Comparison of ENCODE assay signal across 8 cellular contexts in the genomic region with DNA sequence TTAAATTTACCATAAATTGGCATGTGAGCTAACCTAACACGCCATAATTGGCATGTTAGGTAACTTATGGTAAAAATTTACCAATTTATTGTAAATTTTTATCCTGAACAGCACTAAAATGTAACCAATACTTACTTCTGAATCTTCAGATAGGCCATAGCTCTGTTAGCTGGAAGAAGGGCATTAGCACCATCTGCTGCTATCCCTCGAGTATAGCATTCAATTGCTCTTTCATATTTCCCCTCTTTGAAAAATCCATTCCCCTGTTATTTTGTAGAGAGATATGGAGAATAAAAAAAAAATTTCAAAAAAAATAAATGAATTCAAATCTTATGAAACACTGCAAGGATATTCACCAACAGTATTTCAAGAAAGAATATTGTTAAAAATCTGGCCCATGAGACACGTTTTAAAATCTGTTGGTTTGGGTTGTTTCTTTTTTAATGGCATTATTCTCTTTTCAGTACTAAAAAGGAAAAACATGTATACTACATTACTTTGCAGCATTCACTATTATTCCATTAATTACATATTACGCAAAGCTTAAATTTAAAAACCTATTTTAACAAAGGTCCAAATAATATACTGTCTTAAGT. TPM values are rescaled to one million over a fixed set of nuclear protein-coding genes. Genes with fewer than 3 reads are reported as not detected.
DNase-seq lines count a peak whose midpoint lies in the region; ATAC-seq and TF ChIP-seq lines count a peak whose summit lies in the region.

No MANE protein-coding gene starts in this region.

- ATAC-seq in HG03354 (IDR thresholded peaks at IDR 0.05; ENCODE audit: poor library complexity, severe bottlenecking, unreplicated experiment): peak; percentile 60
- ATAC-seq in HG02623 (IDR thresholded peaks at IDR 0.05; ENCODE audit: unreplicated experiment): no peak

- no peaks in the 10 kb centered on the region for H3K9me3 Mint-ChIP-seq in endodermal cell

- H3K36me3 ChIP-seq in endodermal cell (ENCODE audit: control insufficient read depth, insufficient read depth, low read length): peaks cover 70% of the 10 kb centered on the region
- H3K36me3 ChIP-seq in neural cell (ENCODE audit: insufficient read depth, low read length): no peaks in the 10 kb centered on the region
- H3K36me3 ChIP-seq in thyroid gland: no peaks in the 10 kb centered on the region

- no peak for TF ChIP-seq POLR2A in thyroid gland (IDR thresholded peaks at IDR 0.05)

- no peaks in the 10 kb centered on the region for H3K9me2 ChIP-seq in neural cell (ENCODE audit: insufficient read depth, low read length)

- H3K4me3 ChIP-seq in endodermal cell (ENCODE audit: low read length) (no peak overlapping the region), neural cell (ENCODE audit: low read length) (no peak overlapping the region), thyroid gland (replicated peaks in 1 of 3) (no peak overlapping the region)

- H3K27me3 ChIP-seq in endodermal cell (ENCODE audit: control insufficient read depth, insufficient read depth, low read length, poor library complexity, severe bottlenecking) (no peaks in the 10 kb centered on the region), neural cell (ENCODE audit: insufficient read depth, low read depth, low read length) (no peaks in the 10 kb centered on the region), thyroid gland (no peaks in the 10 kb centered on the region)

- H3K4me1 ChIP-seq in endodermal cell (ENCODE audit: control insufficient read depth, insufficient read depth, low read length) (no peaks in the 10 kb centered on the region), thyroid gland (no peaks in the 10 kb centered on the region)

- TF ChIP-seq EP300 in neural cell (conservative IDR thresholded peaks at IDR 0.05; ENCODE audit: poor library complexity, severe bottlenecking): no peak

- no peak overlapping the region for H3K4me3 Mint-ChIP-seq in endodermal cell

- H3F3A ChIP-seq in neural cell (ENCODE audit: insufficient read depth, low read length, poor library complexity, severe bottlenecking): no peaks in the 10 kb centered on the region

- CTCF ChIA-PET in RWPE1 (lab: Yijun Ruan, JAX): interaction anchor here (0.5 to 0.9 kb wide), 10 partner anchors 15 to 1367 kb away, joined by 3 to 9 read pairs (median 4); no protein-coding TSS in a partner anchor

- no peaks in the 10 kb centered on the region for H3K79me2 ChIP-seq in neural cell (replicated peaks; ENCODE audit: insufficient read depth, low read length)

- H3K27ac ChIP-seq in RWPE1 (no peak overlapping the region), endodermal cell (ENCODE audit: low read depth, low read length) (no peak overlapping the region), neural cell (ENCODE audit: low read length) (no peak overlapping the region), thyroid gland (no peak overlapping the region)

- H3K9me3 ChIP-seq in endodermal cell (ENCODE audit: control insufficient read depth, low read length) (no peaks in the 10 kb centered on the region), neural cell (ENCODE audit: low read length) (no peaks in the 10 kb centered on the region), thyroid gland (no peaks in the 10 kb centered on the region)

- DNase-seq in NCI-H2196 (lab: John Stamatoyannopoulos, UW; ENCODE audit: unreplicated experiment) (peak; percentile 47), NCI-H2196 treated with DMSO at 0.1 percent for 48 hours (lab: John Stamatoyannopoulos, UW; ENCODE audit: unreplicated experiment) (no peak), RWPE1 (ENCODE audit: low spot score) (peak; percentile 60), endodermal cell (no peak), thyroid gland (no peak)

- H3K4me2 ChIP-seq in neural cell (ENCODE audit: low read length): no peak overlapping the region

- no peak overlapping the region for H2AFZ ChIP-seq in neural cell (ENCODE audit: low read depth, low read length)

- H3K9ac ChIP-seq in endodermal cell (ENCODE audit: extremely low read depth, low read length, poor library complexity, severe bottlenecking): no peak overlapping the region
- H3K9ac ChIP-seq in neural cell (ENCODE audit: low read length): no peak overlapping the region

- TF ChIP-seq RAD21 in neural cell (conservative IDR thresholded peaks at IDR 0.05): peak; percentile 94

- peaks cover 25% of the 10 kb centered on the region for H3K36me3 Mint-ChIP-seq in endodermal cell (ENCODE audit: low read depth)

- H4K20me1 ChIP-seq in neural cell (ENCODE audit: insufficient read depth): no peaks in the 10 kb centered on the region

- WGBS in endodermal cell (ENCODE audit: insufficient coverage in 1 of 2, insufficient read length in 1 of 2), 2 experiments: 90 to 100% methylated on average over 1 to 4 of the region's 4 CpGs
- WGBS in thyroid gland, 2 donors: 79 to 82% methylated on average over 4 of the region's 4 CpGs

- H3K27me3 Mint-ChIP-seq in endodermal cell (ENCODE audit: insufficient read depth): no peaks in the 10 kb centered on the region

- intact Hi-C loops in thyroid gland (cut with DNase I): no loop called here

- TF ChIP-seq CTCF in RWPE1 (conservative IDR thresholded peaks at IDR 0.05; ENCODE audit: low read depth) (peak; percentile 81), endodermal cell (conservative IDR thresholded peaks at IDR 0.05) (peak; percentile 83), neural cell (IDR thresholded peaks at IDR 0.05; ENCODE audit: poor library complexity, severe bottlenecking) (peak; percentile 87), thyroid gland (IDR thresholded peaks at IDR 0.05) (peak in 3 of 6 experiments; percentile 29 to 47 (median 45))

- no peaks in the 10 kb centered on the region for H3K4me1 Mint-ChIP-seq in endodermal cell

- POLR2A ChIA-PET in RWPE1 (lab: Yijun Ruan, JAX; ENCODE audit: low non-redundant PET): no interaction called here

- H3K27ac Mint-ChIP-seq in endodermal cell: no peak overlapping the region

TF ChIP-seq in neural cell, 6 proteins besides CTCF, POLR2A, EP300 and RAD21:
- TF ChIP-seq MXI1 (conservative IDR thresholded peaks at IDR 0.05; ENCODE audit: poor library complexity, severe bottlenecking) (no peak), SMC3 (conservative IDR thresholded peaks at IDR 0.05; ENCODE audit: poor library complexity) (peak; percentile 95), TAF1 (IDR thresholded peaks at IDR 0.05; ENCODE audit: low read depth) (no peak), POLR2AphosphoS5 (IDR thresholded peaks at IDR 0.05) (no peak), EZH2 (IDR thresholded peaks at IDR 0.05; ENCODE audit: borderline replicate concordance, insufficient read depth, low read length, poor library complexity, severe bottlenecking) (no peak)

RNA-seq across cellular contexts. Expression of a gene that starts 19.1 kb away (rescaled TPM):
- total RNA-seq in endodermal cell: 10 to 100 TPM; 52.0 to 56.9 TPM
- polyA plus RNA-seq in endodermal cell (2013, experiment 1 of 2): 39.0 TPM
- polyA plus RNA-seq in endodermal cell (2013, experiment 2 of 2): 39.5 TPM
- 33.8 and 39.7 TPM in 2 replicates for polyA plus RNA-seq in neural cell
- polyA minus RNA-seq in neural cell: 44.8 and 46.9 TPM in 2 replicates
- 10 to 100 TPM; 17.9 to 24.9 (median 21.4) TPM for total RNA-seq in thyroid gland

RNA-seq across cellular contexts. Expression of a gene that starts 38.5 kb away (rescaled TPM):
- total RNA-seq in endodermal cell: not detected
- not detected for polyA plus RNA-seq in endodermal cell (2013, experiment 1 of 2)
- not detected for polyA plus RNA-seq in endodermal cell (2013, experiment 2 of 2)
- not detected in 2 replicates for polyA plus RNA-seq in neural cell
- polyA minus RNA-seq in neural cell: not detected in 2 replicates
- total RNA-seq in thyroid gland: 1 to 10 TPM in 3 of 4 donors, under 1 TPM in 1; 0.11 to 1.9 (median 1.2) TPM

Comparison
In these comparisons a context has a peak if more than half of its experiments do, and no peak if none do; other contexts are left out.
1. DNase-seq: peak in NCI-H2196 (single experiment) and RWPE1 (single experiment); none in NCI-H2196 treated with DMSO at 0.1 percent for 48 hours (single experiment), endodermal cell (single experiment) and thyroid gland (0 of 2).